19 cellular contexts compared by ENCODE assay signal in the genomic region with DNA sequence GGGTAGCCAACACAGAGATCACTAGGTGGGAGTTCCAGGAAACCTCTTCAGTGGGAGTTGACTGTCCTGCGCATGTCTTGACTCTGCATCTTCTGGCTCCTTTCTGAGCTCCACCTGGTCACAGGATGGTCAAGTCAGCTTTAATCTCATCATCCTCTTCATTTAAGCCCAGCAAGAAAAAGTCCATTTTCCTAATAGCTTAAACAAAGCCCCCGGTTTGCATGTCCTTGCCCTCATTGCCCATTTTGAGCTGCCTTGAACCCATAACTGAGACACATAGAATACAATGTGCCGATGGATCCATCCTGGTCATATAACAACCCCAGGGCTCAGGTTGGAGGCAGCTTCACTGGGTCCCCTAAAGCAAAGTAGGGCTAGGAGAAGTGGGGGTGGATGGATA. TPM values are rescaled to one million over a fixed set of nuclear protein-coding genes. Genes with fewer than 3 reads are reported as not detected.
DNase-seq lines count a peak whose midpoint lies in the region; ATAC-seq and TF ChIP-seq lines count a peak whose summit lies in the region.
"Had no signal": no experiment of that assay in that cellular context is flagged by ENCODE, and none has a peak within 500 bp of the region (broad histone marks: within the 10 kb centered on the region; RNA-seq: fewer than 3 reads in every experiment).

No MANE protein-coding gene starts in this region.

- H3K79me2 ChIP-seq in GM23338 (replicated peaks; ENCODE audit: insufficient read depth) (peaks cover 98% of the 10 kb centered on the region), trophoblast cell (ENCODE audit: control insufficient read depth, insufficient read depth, low read length, poor library complexity) (peaks cover 5% of the 10 kb centered on the region)

- no peak overlapping the region for H4K12ac ChIP-seq in trophoblast cell (ENCODE audit: low read depth, low read length)

- no peak overlapping the region for H2AK5ac ChIP-seq in trophoblast cell (ENCODE audit: low read length)

- no peak overlapping the region for H3K14ac ChIP-seq in trophoblast cell (ENCODE audit: low read length)

- H4K20me1 ChIP-seq in GM23338 (replicated peaks; ENCODE audit: insufficient read depth): 0 out of 2 replicates have a peak, but pooled peaks cover 3% of the 10 kb centered on the region

- H3K4ac ChIP-seq in trophoblast cell (ENCODE audit: low read depth, low read length): peak overlapping the region; percentile 82

- H3K4me1 ChIP-seq in GM23338 (ENCODE audit: insufficient read depth) (peaks cover 23% of the 10 kb centered on the region), muscle layer of colon (ENCODE audit: insufficient read depth, low read length) (peaks cover 27% of the 10 kb centered on the region), trophoblast cell (ENCODE audit: control insufficient read depth in 1 of 2, insufficient read depth in 2 of 2, low read length in 2 of 2) (peaks cover 12 to 15% of the 10 kb centered on the region in 2 experiments)

- H4K91ac ChIP-seq in trophoblast cell (ENCODE audit: low read depth, low read length): no peak overlapping the region

- H2BK12ac ChIP-seq in trophoblast cell (ENCODE audit: low read length): no peak overlapping the region

- intact Hi-C loops in sciatic nerve (cut with DNase I): no loop called here

- no peak for ATAC-seq in GM23338
- no peak for ATAC-seq in sciatic nerve
- ATAC-seq in GM21390 (IDR thresholded peaks at IDR 0.05; ENCODE audit: unreplicated experiment): no peak
- ATAC-seq: GM12878, K562 had no signal

- no peak overlapping the region for H2BK5ac ChIP-seq in trophoblast cell (ENCODE audit: low read depth, low read length, poor library complexity)

- H3K27ac ChIP-seq in GM23338 (ENCODE audit: low read depth): peak overlapping the region; percentile 40; the same call in 1 of the 2 replicates
- H3K27ac ChIP-seq in muscle layer of colon (ENCODE audit: low read depth, low read length): peak overlapping the region; percentile 12
- H3K27ac ChIP-seq in trophoblast cell (ENCODE audit: low read depth, low read length): no peak overlapping the region
- H3K27ac ChIP-seq: RWPE1 had no signal

- H3K27me3 Mint-ChIP-seq in GM23338 (ENCODE audit: insufficient read depth, low read depth, poor library complexity): peaks cover 4% of the 10 kb centered on the region
- no peaks in the 10 kb centered on the region for H3K27me3 Mint-ChIP-seq in chondrocyte (ENCODE audit: low read depth)

- no peaks in the 10 kb centered on the region for H3F3A ChIP-seq in GM23338 (replicated peaks; ENCODE audit: low read depth)

- H3K23ac ChIP-seq in trophoblast cell (ENCODE audit: low read length): no peak overlapping the region

- H3K9me2 ChIP-seq in GM23338 (ENCODE audit: insufficient read depth): no peaks in the 10 kb centered on the region

- H3K4me3 Mint-ChIP-seq in GM23338: no peak overlapping the region
- H3K4me3 Mint-ChIP-seq in chondrocyte (ENCODE audit: unreplicated experiment): no peak overlapping the region

- no CpG with 5 or more reads among the region's 3 CpGs for WGBS in trophoblast cell (ENCODE audit: extremely low coverage, insufficient coverage, insufficient read length)

- TF ChIP-seq CTCF in GM23338 (conservative IDR thresholded peaks at IDR 0.05; ENCODE audit: low read depth in 2 of 2): no peak
- no peak for TF ChIP-seq CTCF in chondrocyte (IDR thresholded peaks at IDR 0.05)

- H3K36me3 Mint-ChIP-seq in GM23338 (ENCODE audit: low read depth): peaks cover 53% of the 10 kb centered on the region
- peaks cover 5% of the 10 kb centered on the region for H3K36me3 Mint-ChIP-seq in chondrocyte (ENCODE audit: low read depth)

- peaks cover 53% of the 10 kb centered on the region for H3K4me1 Mint-ChIP-seq in GM23338
- peaks cover 62% of the 10 kb centered on the region for H3K4me1 Mint-ChIP-seq in chondrocyte (ENCODE audit: low read depth)

- H3K9me3 Mint-ChIP-seq in GM23338 (peaks cover 3% of the 10 kb centered on the region; the same call in 2 of the 3 replicates), chondrocyte (ENCODE audit: low read depth) (peaks cover 4% of the 10 kb centered on the region)

- H3K9me3 ChIP-seq in muscle layer of colon (ENCODE audit: low read length): no peaks in the 10 kb centered on the region
- H3K9me3 ChIP-seq in trophoblast cell (ENCODE audit: insufficient read depth, low read depth, low read length): no peaks in the 10 kb centered on the region

- H3K9ac ChIP-seq in muscle layer of colon (ENCODE audit: low read length) (no peak overlapping the region), trophoblast cell (ENCODE audit: low read length) (no peak overlapping the region)

- H3K27ac Mint-ChIP-seq in GM23338 (no peak overlapping the region; the same call in 1 of the 2 replicates), chondrocyte (ENCODE audit: unreplicated experiment) (peak overlapping the region; percentile 29)

- H2AFZ ChIP-seq in GM23338 (no peak overlapping the region), trophoblast cell (ENCODE audit: insufficient read depth, low read length, poor library complexity) (no peak overlapping the region)

- no peaks in the 10 kb centered on the region for H3K27me3 ChIP-seq in GM23338 (ENCODE audit: insufficient read depth)
- H3K27me3 ChIP-seq in muscle layer of colon (ENCODE audit: control insufficient read depth in 1 of 2, insufficient read depth in 2 of 2, low read length in 2 of 2): no peaks in the 10 kb centered on the region
- no peaks in the 10 kb centered on the region for H3K27me3 ChIP-seq in trophoblast cell (ENCODE audit: insufficient read depth, low read length)

- H3K36me3 ChIP-seq in GM23338 (ENCODE audit: insufficient read depth): no peaks in the 10 kb centered on the region
- no peaks in the 10 kb centered on the region for H3K36me3 ChIP-seq in muscle layer of colon (ENCODE audit: insufficient read depth, low read length)
- H3K36me3 ChIP-seq in trophoblast cell (ENCODE audit: control insufficient read depth in 1 of 2, insufficient read depth in 2 of 2, low read length in 2 of 2): peaks cover 0 to 4% of the 10 kb centered on the region in 2 experiments

- H3K79me1 ChIP-seq in trophoblast cell (ENCODE audit: low read length): peaks cover 9% of the 10 kb centered on the region

- no peak overlapping the region for H4K8ac ChIP-seq in trophoblast cell (ENCODE audit: low read depth, low read length)

- DNase-seq in GM23338 (ENCODE audit: low spot score) (no peak), chondrocyte (ENCODE audit: low spot score) (no peak), trophoblast cell (no peak), sciatic nerve (ENCODE audit: low spot score) (no peak)
- no peak for DNase-seq in stimulated activated naive CD4-positive, alpha-beta T cell (lab: John Stamatoyannopoulos, UW)
- DNase-seq in activated CD4-positive, CD25-positive, alpha-beta regulatory T cell (lab: John Stamatoyannopoulos, UW): no peak
- DNase-seq: H7, Kasumi-1, NCI-H1092 treated with DMSO at 0.1 percent for 48 hours, NCI-H1436, NCI-H187 treated with DMSO at 0.1 percent for 48 hours, NCI-H524 treated with DMSO at 0.1 percent for 48 hours, NCI-H774, SHP77 had no signal

- no peak overlapping the region for H3K4me3 ChIP-seq in GM23338
- no peak overlapping the region for H3K4me3 ChIP-seq in muscle layer of colon (ENCODE audit: low read depth in 1 of 2, low read length in 2 of 2)
- no peak overlapping the region for H3K4me3 ChIP-seq in trophoblast cell (ENCODE audit: low read depth, low read length)
- H3K4me3 ChIP-seq: GM12878, K562 had no signal

- no peak overlapping the region for H3K18ac ChIP-seq in trophoblast cell (ENCODE audit: low read length)

- no peak overlapping the region for H2BK120ac ChIP-seq in trophoblast cell (ENCODE audit: insufficient read depth, low read length, poor library complexity)

- no peak overlapping the region for H3K4me2 ChIP-seq in GM23338
- no peak overlapping the region for H3K4me2 ChIP-seq in trophoblast cell (ENCODE audit: low read length)

TF ChIP-seq in GM23338, 12 proteins besides CTCF, POLR2A, EP300 and RAD21 (continues in another document):
- TF ChIP-seq ZNF114 (CRISPR knock-in tag; IDR thresholded peaks at IDR 0.05) (no peak), ZNF331 (CRISPR knock-in tag; IDR thresholded peaks at IDR 0.05; ENCODE audit: low read depth) (no peak), NANOG (IDR thresholded peaks at IDR 0.05; ENCODE audit: borderline replicate concordance) (no peak), JUNB (IDR thresholded peaks at IDR 0.05; ENCODE audit: unreplicated experiment) (no peak), EZH2phosphoT487 (IDR thresholded peaks at IDR 0.05; ENCODE audit: unreplicated experiment) (no peak)
- TF ChIP-seq, protein P1, sequence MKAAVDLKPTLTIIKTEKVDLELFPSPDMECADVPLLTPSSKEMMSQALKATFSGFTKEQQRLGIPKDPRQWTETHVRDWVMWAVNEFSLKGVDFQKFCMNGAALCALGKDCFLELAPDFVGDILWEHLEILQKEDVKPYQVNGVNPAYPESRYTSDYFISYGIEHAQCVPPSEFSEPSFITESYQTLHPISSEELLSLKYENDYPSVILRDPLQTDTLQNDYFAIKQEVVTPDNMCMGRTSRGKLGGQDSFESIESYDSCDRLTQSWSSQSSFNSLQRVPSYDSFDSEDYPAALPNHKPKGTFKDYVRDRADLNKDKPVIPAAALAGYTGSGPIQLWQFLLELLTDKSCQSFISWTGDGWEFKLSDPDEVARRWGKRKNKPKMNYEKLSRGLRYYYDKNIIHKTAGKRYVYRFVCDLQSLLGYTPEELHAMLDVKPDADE (IDR thresholded peaks at IDR 0.05): no peak

RNA-seq across cellular contexts. Expression of gene SPATS2L, which starts 40.8 kb away (rescaled TPM):
- 118 and 146 TPM in 2 replicates for total RNA-seq in GM23338 (2014; rRNA removed; shearing (Covaris generic))
- polyA plus RNA-seq in GM23338 (2016; fragmentation: Nextera tagmentation; extraction: Ambion mirVana): 154 and 263 TPM in 2 replicates
- 233 to 237 TPM (median 233 TPM) in 3 replicates for total RNA-seq in chondrocyte
- 338 and 348 TPM in 2 replicates for polyA plus RNA-seq in trophoblast cell (2013)
- 82.3 TPM for total RNA-seq in sciatic nerve
